ENCODE assay signal across 10 cellular contexts in genomic region chr1:33641099-33641830, GRCh38.
DNase-seq lines count a peak whose midpoint lies in the region; ATAC-seq and TF ChIP-seq lines count a peak whose summit lies in the region.
"Had no signal": no experiment of that assay in that cellular context is flagged by ENCODE, and none has a peak within 500 bp of the region (broad histone marks: within the 10 kb centered on the region; RNA-seq: fewer than 3 reads in every experiment).

No MANE protein-coding gene starts in this region.

- H3K27ac Mint-ChIP-seq in chondrocyte (ENCODE audit: unreplicated experiment), result no peak overlapping the region
- H3K27ac Mint-ChIP-seq: CD8-positive, alpha-beta T cell had no signal

- H3K4me1 ChIP-seq in Loucy (ENCODE audit: insufficient read depth, low read length, poor library complexity, severe bottlenecking) (no peaks in the 10 kb centered on the region), parathyroid adenoma (no peaks in the 10 kb centered on the region)

- H3K4me3 ChIP-seq in Loucy (ENCODE audit: low read length, poor library complexity, severe bottlenecking) (no peak overlapping the region), parathyroid adenoma (ENCODE audit: low read depth, low read length) (no peak overlapping the region)

- H3F3A ChIP-seq in Loucy (ENCODE audit: low read depth), result no peaks in the 10 kb centered on the region

- no peaks in the 10 kb centered on the region for H3K36me3 ChIP-seq in Loucy (ENCODE audit: insufficient read depth, low read length)
- H3K36me3 ChIP-seq in parathyroid adenoma (ENCODE audit: control insufficient read depth, insufficient read depth, low read length), result no peaks in the 10 kb centered on the region

- H3K4me2 ChIP-seq in Loucy (ENCODE audit: low read depth, low read length, poor library complexity, severe bottlenecking), result no peak overlapping the region
- no peak overlapping the region for H3K4me2 ChIP-seq in parathyroid adenoma (ENCODE audit: low read length)

- H4K20me1 ChIP-seq in Loucy (ENCODE audit: insufficient read depth, low read length, poor library complexity, severe bottlenecking), result no peaks in the 10 kb centered on the region

- H3K27me3 Mint-ChIP-seq in chondrocyte (ENCODE audit: low read depth), result peaks cover 27% of the 10 kb centered on the region

- H3K9ac ChIP-seq in Loucy (ENCODE audit: low read depth, low read length, poor library complexity, severe bottlenecking) (no peak overlapping the region), parathyroid adenoma (no peak overlapping the region)

- no peaks in the 10 kb centered on the region for H3K9me3 Mint-ChIP-seq in chondrocyte (ENCODE audit: low read depth)
- H3K9me3 Mint-ChIP-seq: CD8-positive, alpha-beta T cell had no signal

- H3K27me3 ChIP-seq in Loucy (ENCODE audit: insufficient read depth, low read length, poor library complexity, severe bottlenecking) (no peaks in the 10 kb centered on the region), parathyroid adenoma (ENCODE audit: control insufficient read depth, insufficient read depth, low read length) (no peaks in the 10 kb centered on the region)

- no peaks in the 10 kb centered on the region for H3K36me3 Mint-ChIP-seq in chondrocyte (ENCODE audit: low read depth)
- H3K36me3 Mint-ChIP-seq: CD8-positive, alpha-beta T cell had no signal

- H3K9me3 ChIP-seq in Loucy (ENCODE audit: insufficient read depth, low read depth, low read length) (no peaks in the 10 kb centered on the region), parathyroid adenoma (ENCODE audit: control insufficient read depth, low read length) (no peaks in the 10 kb centered on the region)

- H3K9me2 ChIP-seq in Loucy (replicated peaks; ENCODE audit: low read depth, low read length), result no peaks in the 10 kb centered on the region

- H3K79me2 ChIP-seq in Loucy (ENCODE audit: insufficient read depth, low read length) (no peaks in the 10 kb centered on the region), parathyroid adenoma (no peaks in the 10 kb centered on the region)

- no peak overlapping the region for H2AFZ ChIP-seq in Loucy (ENCODE audit: low read length)
- H2AFZ ChIP-seq in parathyroid adenoma, result no peak overlapping the region

- TF ChIP-seq CTCF in Loucy (conservative IDR thresholded peaks at IDR 0.05; ENCODE audit: low read length) (peak; percentile 62), chondrocyte (IDR thresholded peaks at IDR 0.05) (peak; percentile 52), parathyroid adenoma (IDR thresholded peaks at IDR 0.05) (peak; percentile 7)

- no peak overlapping the region for H3K27ac ChIP-seq in parathyroid adenoma

- no peak for ATAC-seq in GM21723 (IDR thresholded peaks at IDR 0.05; ENCODE audit: unreplicated experiment)
- ATAC-seq in HG02588 (IDR thresholded peaks at IDR 0.05; ENCODE audit: unreplicated experiment), result no peak
- ATAC-seq in HG03460 (IDR thresholded peaks at IDR 0.05; ENCODE audit: unreplicated experiment), result no peak
- ATAC-seq: CD8-positive, alpha-beta T cell had no signal

- DNase-seq in NCI-H345 (lab: John Stamatoyannopoulos, UW) (peak; percentile 40), NCI-H345 treated with DMSO at 0.1 percent for 48 hours (lab: John Stamatoyannopoulos, UW; ENCODE audit: unreplicated experiment) (no peak), chondrocyte (ENCODE audit: low spot score) (no peak)
- DNase-seq: activated CD4-positive, CD25-positive, alpha-beta regulatory T cell treated with anti-CD3 and anti-CD28 coated beads, Interleukin-2, amount 50 U/mL, for 72 hours had no signal

- H3K4me1 Mint-ChIP-seq in chondrocyte (ENCODE audit: low read depth), result no peaks in the 10 kb centered on the region

- no peak overlapping the region for H3K4me3 Mint-ChIP-seq in chondrocyte (ENCODE audit: unreplicated experiment)
- H3K4me3 Mint-ChIP-seq: CD8-positive, alpha-beta T cell had no signal

Comparison
In these comparisons a context has a peak if more than half of its experiments do, and no peak if none do; other contexts are left out.
1. CTCF ChIP-seq: peak in every context shown above with its lines; median percentile 62 in Loucy; 52 in chondrocyte; 7 in parathyroid adenoma.